In the genomic region with DNA sequence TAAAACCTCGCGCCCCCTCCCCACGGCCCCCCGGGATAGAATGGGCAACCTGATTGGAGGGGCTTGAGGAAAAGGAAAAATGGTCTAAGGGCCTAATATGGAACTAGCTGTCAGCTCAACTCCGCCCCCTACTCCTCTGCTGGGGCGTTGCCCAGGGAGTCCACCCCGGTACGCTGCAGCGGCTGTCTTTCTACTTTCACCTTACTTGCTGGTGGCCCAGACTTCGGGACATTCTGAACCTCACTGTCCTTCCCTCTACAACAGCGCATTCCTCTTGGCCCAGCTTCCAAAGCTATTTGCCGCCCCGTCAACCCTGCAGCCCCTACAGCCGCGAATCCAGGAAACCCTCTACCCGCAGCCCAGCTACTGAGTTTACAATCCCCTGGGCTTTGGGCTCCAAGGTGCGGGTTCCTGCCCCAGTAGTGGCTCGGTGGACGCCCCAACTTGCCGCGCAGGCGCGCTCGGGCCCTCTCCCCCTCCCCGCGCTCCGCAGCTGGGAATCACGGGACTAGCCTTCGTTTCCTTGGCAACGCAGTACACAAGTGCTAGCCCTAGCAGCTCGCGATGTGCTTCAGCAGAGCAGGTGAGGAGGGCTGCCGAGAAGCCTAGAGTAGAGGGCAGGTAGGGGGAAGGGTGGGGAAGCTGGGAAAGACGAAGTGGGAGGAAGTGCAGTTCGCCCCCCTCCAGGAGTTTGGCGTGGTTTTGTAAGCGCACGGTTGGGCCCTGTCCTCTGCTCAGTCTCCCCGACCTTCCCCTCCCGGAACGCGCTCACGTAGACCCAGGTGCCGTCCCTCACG, we compare ENCODE assay signal across 1 cellular context.
TF ChIP-seq lines count a peak whose summit lies in the region.

No MANE protein-coding gene starts in this region.

TF ChIP-seq in IMR-90, 13 proteins besides CTCF, POLR2A, EP300 and RAD21:
- TF ChIP-seq RCOR1 (IDR thresholded peaks at IDR 0.05; ENCODE audit: insufficient replicate concordance, low read length) (no peak), FOS (IDR thresholded peaks at IDR 0.05; ENCODE audit: low read depth, low read length) (no peak), CEBPB (IDR thresholded peaks at IDR 0.05; ENCODE audit: low read depth, low read length) (no peak), MAZ (IDR thresholded peaks at IDR 0.05; ENCODE audit: borderline replicate concordance, low read depth, low read length) (peak; percentile 81), BHLHE40 (IDR thresholded peaks at IDR 0.05; ENCODE audit: low read depth, low read length) (peak; percentile 95), MXI1 (IDR thresholded peaks at IDR 0.05; ENCODE audit: borderline replicate concordance, low read depth, low read length) (no peak), RFX5 (IDR thresholded peaks at IDR 0.05; ENCODE audit: low read depth, low read length) (no peak), CHD1 (IDR thresholded peaks at IDR 0.05; ENCODE audit: low read depth, low read length) (no peak), NFE2L2 (IDR thresholded peaks at IDR 0.05; ENCODE audit: low read depth, low read length) (no peak), SMC3 (IDR thresholded peaks at IDR 0.05; ENCODE audit: low read depth, low read length) (no peak)
- TF ChIP-seq, protein P1, sequence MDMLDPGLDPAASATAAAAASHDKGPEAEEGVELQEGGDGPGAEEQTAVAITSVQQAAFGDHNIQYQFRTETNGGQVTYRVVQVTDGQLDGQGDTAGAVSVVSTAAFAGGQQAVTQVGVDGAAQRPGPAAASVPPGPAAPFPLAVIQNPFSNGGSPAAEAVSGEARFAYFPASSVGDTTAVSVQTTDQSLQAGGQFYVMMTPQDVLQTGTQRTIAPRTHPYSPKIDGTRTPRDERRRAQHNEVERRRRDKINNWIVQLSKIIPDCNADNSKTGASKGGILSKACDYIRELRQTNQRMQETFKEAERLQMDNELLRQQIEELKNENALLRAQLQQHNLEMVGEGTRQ (IDR thresholded peaks at IDR 0.05; ENCODE audit: low read depth, low read length), result no peak
TF ChIP-seq in IMR-90: peak in this region for 2.
